In the genomic region with DNA sequence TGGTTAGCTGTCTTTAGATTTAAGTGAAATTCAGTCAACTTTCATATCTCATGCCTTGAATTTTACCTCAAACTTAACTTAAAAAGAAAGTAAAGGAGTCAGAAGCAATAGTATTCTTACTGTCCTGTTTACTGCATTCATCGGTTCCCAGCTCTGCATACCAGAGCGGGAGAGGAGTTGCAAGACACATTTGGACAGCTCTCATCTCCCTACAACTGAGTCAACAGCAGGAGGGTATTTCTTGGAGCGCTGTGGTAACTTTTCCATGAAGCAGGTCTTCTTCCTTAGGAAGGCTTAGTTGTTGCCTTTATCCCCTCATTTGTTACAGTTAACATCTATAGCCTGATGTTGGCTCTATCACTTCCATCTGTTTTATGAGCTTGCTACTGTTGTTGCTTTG, we compare ENCODE assay signal across 2 cellular contexts.
TF ChIP-seq lines count a peak whose summit lies in the region.

No MANE protein-coding gene starts in this region.

TF ChIP-seq in SK-N-SH, 30 proteins besides CTCF, POLR2A, EP300 and RAD21:
- TF ChIP-seq REST (IDR thresholded peaks at IDR 0.05; ENCODE audit: low read depth, low read length), result peak; percentile 51; the same call in 1 of the 2 replicates
- TF ChIP-seq FOXM1 (IDR thresholded peaks at IDR 0.05; ENCODE audit: low read depth), result no peak
TF ChIP-seq in SK-N-SH: peak in this region for 1.

TF ChIP-seq in SK-N-SH treated with all-trans-retinoic acid at 6 μM for 48 hours, 23 proteins besides CTCF, POLR2A, EP300 and RAD21 (continued from another document):
- TF ChIP-seq CSRNP3 (CRISPR knock-in tag; IDR thresholded peaks at IDR 0.05) (no peak), TCF4 (CRISPR knock-in tag; IDR thresholded peaks at IDR 0.05; ENCODE audit: borderline replicate concordance) (no peak), TOX (CRISPR knock-in tag; IDR thresholded peaks at IDR 0.05; ENCODE audit: borderline replicate concordance) (no peak), ARNTL (CRISPR knock-in tag; IDR thresholded peaks at IDR 0.05; ENCODE audit: borderline replicate concordance, low read depth) (no peak), BACH2 (CRISPR knock-in tag; IDR thresholded peaks at IDR 0.05; ENCODE audit: borderline replicate concordance) (no peak), TSHZ2 (CRISPR knock-in tag; IDR thresholded peaks at IDR 0.05) (no peak), ZFP3 (CRISPR knock-in tag; IDR thresholded peaks at IDR 0.05) (no peak), ZC3H10 (CRISPR knock-in tag; IDR thresholded peaks at IDR 0.05) (no peak), ZFP30 (CRISPR knock-in tag; IDR thresholded peaks at IDR 0.05) (no peak), ZNF8 (CRISPR knock-in tag; IDR thresholded peaks at IDR 0.05) (no peak), OSR1 (CRISPR knock-in tag; IDR thresholded peaks at IDR 0.05) (no peak), PPARA (CRISPR knock-in tag; IDR thresholded peaks at IDR 0.05; ENCODE audit: borderline replicate concordance) (no peak), SNAI2 (CRISPR knock-in tag; IDR thresholded peaks at IDR 0.05) (no peak), RARB (CRISPR knock-in tag; IDR thresholded peaks at IDR 0.05) (no peak), CSDC2 (CRISPR knock-in tag; IDR thresholded peaks at IDR 0.05) (no peak), POU6F1 (CRISPR knock-in tag; IDR thresholded peaks at IDR 0.05; ENCODE audit: borderline replicate concordance, low read depth) (no peak), ZNF565 (CRISPR knock-in tag; conservative IDR thresholded peaks at IDR 0.05; ENCODE audit: low read depth) (no peak), ZNF70 (CRISPR knock-in tag; IDR thresholded peaks at IDR 0.05) (no peak)
